In the genomic region with DNA sequence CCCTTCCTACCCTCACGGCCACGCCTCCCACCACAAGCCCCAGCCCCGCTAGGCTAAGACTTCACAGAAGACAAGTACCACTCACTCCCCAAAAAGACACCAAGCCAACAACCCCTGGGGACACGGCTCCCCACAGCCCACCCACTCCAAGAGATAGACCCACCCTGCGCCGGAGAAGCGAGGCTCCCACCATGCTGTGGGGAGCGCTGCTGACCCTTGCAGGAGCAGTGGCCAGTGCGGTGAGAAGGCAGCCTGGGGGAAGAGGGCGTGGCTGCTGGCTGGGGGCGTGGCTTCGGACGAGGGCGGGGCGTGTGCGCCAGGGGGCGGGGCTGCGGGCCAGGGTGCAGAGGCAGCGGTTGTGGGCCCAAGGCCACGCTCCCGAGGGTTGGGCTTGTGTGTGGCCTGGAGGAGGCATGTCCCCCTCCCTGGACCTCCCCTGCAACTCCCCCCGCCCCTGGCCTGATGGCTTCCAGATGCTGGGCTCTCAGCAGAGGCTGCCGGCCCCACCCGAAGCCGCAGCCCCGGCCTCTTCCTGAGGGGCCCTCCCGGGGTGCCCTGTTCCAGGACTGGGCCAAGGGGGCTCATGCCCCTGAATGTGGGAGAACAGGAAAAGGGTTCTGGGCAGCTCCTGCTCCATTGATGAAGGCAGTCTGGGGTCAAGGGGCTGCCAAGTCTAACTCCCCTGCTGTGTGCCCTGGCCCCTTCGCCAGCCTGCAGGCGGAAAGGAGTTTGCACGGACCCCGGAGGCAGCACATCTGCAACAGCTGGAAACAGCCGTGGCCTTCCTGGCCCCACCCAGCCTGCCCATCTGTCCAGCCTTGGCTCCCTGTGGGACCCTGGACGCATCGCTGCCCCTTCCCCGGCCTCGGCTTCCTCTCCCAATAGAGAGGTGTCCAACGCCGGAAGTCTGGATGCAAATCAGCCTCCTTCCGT, we compare ENCODE assay signal across 1 cellular context.
TF ChIP-seq lines count a peak whose summit lies in the region.

No MANE protein-coding gene starts in this region.

TF ChIP-seq in K562, 482 proteins besides CTCF, POLR2A, EP300 and RAD21 (continues in another document):
- TF ChIP-seq MIER1 (IDR thresholded peaks at IDR 0.05; ENCODE audit: low read depth) (no peak), NRF1 (conservative IDR thresholded peaks at IDR 0.05 in 1 of 2, IDR thresholded peaks at IDR 0.05 in 1 of 2) (peak; percentile 72 to 77), MYBL2 (IDR thresholded peaks at IDR 0.05; ENCODE audit: low read depth) (no peak), MYBL2 (CRISPR knock-in tag; IDR thresholded peaks at IDR 0.05; ENCODE audit: borderline replicate concordance) (no peak), EGR1 (conservative IDR thresholded peaks at IDR 0.05) (0 out of 2 replicates have a peak, but pooled peaks have one; percentile 7), SMC3 (conservative IDR thresholded peaks at IDR 0.05; ENCODE audit: insufficient read depth, low read depth, low read length) (no peak), REST (CRISPR knock-in tag; IDR thresholded peaks at IDR 0.05; ENCODE audit: low read depth) (no peak), SP1 (CRISPR knock-in tag; IDR thresholded peaks at IDR 0.05) (peak; percentile 72), E2F6 (IDR thresholded peaks at IDR 0.05; ENCODE audit: borderline replicate concordance in 1 of 2, extremely low read depth in 1 of 2, insufficient read depth in 1 of 2, insufficient read length in 1 of 2, low read depth in 1 of 2, low read length in 1 of 2, poor library complexity in 1 of 2, severe bottlenecking in 1 of 2) (peak in 1 of 2 experiments; percentile 25), ETV1 (tag; conservative IDR thresholded peaks at IDR 0.05; ENCODE audit: low read depth) (no peak), VEZF1 (CRISPR knock-in tag; IDR thresholded peaks at IDR 0.05) (peak; percentile 68), ATF7 (IDR thresholded peaks at IDR 0.05) (no peak), ERF (CRISPR knock-in tag; IDR thresholded peaks at IDR 0.05) (no peak), HEY1 (CRISPR knock-in tag; IDR thresholded peaks at IDR 0.05; ENCODE audit: borderline replicate concordance) (no peak), STAG1 (CRISPR knock-in tag; IDR thresholded peaks at IDR 0.05; ENCODE audit: borderline replicate concordance) (no peak), KAT7 (CRISPR knock-in tag; IDR thresholded peaks at IDR 0.05; ENCODE audit: borderline replicate concordance) (no peak), ZNF764 (CRISPR knock-in tag; IDR thresholded peaks at IDR 0.05; ENCODE audit: low read depth) (no peak), LCOR (CRISPR knock-in tag; IDR thresholded peaks at IDR 0.05) (no peak), POLR2G (IDR thresholded peaks at IDR 0.05; ENCODE audit: low read depth, low read length) (peak; percentile 49; the same call in 1 of the 2 replicates), KDM2B (CRISPR knock-in tag; IDR thresholded peaks at IDR 0.05) (no peak), ARNT (IDR thresholded peaks at IDR 0.05) (no peak), THRB (CRISPR knock-in tag; conservative IDR thresholded peaks at IDR 0.05) (no peak), SRSF3 (IDR thresholded peaks at IDR 0.05; ENCODE audit: insufficient read depth, low read length) (no peak), ZFP30 (CRISPR knock-in tag; IDR thresholded peaks at IDR 0.05; ENCODE audit: borderline replicate concordance) (no peak), DIDO1 (tag; IDR thresholded peaks at IDR 0.05; ENCODE audit: low read depth) (no peak), MAFK (IDR thresholded peaks at IDR 0.05; ENCODE audit: low read length) (no peak), NFIC (IDR thresholded peaks at IDR 0.05) (no peak), CHD1 (IDR thresholded peaks at IDR 0.05; ENCODE audit: low read length) (no peak), ZNF134 (CRISPR knock-in tag; conservative IDR thresholded peaks at IDR 0.05) (no peak)
- TF ChIP-seq, protein P1, sequence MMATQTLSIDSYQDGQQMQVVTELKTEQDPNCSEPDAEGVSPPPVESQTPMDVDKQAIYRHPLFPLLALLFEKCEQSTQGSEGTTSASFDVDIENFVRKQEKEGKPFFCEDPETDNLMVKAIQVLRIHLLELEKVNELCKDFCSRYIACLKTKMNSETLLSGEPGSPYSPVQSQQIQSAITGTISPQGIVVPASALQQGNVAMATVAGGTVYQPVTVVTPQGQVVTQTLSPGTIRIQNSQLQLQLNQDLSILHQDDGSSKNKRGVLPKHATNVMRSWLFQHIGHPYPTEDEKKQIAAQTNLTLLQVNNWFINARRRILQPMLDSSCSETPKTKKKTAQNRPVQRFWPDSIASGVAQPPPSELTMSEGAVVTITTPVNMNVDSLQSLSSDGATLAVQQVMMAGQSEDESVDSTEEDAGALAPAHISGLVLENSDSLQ (IDR thresholded peaks at IDR 0.05) = no peak
- TF ChIP-seq, protein P2, sequence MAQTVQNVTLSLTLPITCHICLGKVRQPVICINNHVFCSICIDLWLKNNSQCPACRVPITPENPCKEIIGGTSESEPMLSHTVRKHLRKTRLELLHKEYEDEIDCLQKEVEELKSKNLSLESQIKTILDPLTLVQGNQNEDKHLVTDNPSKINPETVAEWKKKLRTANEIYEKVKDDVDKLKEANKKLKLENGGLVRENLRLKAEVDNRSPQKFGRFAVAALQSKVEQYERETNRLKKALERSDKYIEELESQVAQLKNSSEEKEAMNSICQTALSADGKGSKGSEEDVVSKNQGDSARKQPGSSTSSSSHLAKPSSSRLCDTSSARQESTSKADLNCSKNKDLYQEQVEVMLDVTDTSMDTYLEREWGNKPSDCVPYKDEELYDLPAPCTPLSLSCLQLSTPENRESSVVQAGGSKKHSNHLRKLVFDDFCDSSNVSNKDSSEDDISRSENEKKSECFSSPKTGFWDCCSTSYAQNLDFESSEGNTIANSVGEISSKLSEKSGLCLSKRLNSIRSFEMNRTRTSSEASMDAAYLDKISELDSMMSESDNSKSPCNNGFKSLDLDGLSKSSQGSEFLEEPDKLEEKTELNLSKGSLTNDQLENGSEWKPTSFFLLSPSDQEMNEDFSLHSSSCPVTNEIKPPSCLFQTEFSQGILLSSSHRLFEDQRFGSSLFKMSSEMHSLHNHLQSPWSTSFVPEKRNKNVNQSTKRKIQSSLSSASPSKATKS (CRISPR knock-in tag; IDR thresholded peaks at IDR 0.05) = no peak
- TF ChIP-seq, protein P3, sequence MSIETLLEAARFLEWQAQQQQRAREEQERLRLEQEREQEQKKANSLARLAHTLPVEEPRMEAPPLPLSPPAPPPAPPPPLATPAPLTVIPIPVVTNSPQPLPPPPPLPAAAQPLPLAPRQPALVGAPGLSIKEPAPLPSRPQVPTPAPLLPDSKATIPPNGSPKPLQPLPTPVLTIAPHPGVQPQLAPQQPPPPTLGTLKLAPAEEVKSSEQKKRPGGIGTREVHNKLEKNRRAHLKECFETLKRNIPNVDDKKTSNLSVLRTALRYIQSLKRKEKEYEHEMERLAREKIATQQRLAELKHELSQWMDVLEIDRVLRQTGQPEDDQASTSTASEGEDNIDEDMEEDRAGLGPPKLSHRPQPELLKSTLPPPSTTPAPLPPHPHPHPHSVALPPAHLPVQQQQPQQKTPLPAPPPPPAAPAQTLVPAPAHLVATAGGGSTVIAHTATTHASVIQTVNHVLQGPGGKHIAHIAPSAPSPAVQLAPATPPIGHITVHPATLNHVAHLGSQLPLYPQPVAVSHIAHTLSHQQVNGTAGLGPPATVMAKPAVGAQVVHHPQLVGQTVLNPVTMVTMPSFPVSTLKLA (conservative IDR thresholded peaks at IDR 0.05) = peak in 1 of 2 experiments; percentile 49; a peak in 1 of 4 replicates
- TF ChIP-seq, protein P4, sequence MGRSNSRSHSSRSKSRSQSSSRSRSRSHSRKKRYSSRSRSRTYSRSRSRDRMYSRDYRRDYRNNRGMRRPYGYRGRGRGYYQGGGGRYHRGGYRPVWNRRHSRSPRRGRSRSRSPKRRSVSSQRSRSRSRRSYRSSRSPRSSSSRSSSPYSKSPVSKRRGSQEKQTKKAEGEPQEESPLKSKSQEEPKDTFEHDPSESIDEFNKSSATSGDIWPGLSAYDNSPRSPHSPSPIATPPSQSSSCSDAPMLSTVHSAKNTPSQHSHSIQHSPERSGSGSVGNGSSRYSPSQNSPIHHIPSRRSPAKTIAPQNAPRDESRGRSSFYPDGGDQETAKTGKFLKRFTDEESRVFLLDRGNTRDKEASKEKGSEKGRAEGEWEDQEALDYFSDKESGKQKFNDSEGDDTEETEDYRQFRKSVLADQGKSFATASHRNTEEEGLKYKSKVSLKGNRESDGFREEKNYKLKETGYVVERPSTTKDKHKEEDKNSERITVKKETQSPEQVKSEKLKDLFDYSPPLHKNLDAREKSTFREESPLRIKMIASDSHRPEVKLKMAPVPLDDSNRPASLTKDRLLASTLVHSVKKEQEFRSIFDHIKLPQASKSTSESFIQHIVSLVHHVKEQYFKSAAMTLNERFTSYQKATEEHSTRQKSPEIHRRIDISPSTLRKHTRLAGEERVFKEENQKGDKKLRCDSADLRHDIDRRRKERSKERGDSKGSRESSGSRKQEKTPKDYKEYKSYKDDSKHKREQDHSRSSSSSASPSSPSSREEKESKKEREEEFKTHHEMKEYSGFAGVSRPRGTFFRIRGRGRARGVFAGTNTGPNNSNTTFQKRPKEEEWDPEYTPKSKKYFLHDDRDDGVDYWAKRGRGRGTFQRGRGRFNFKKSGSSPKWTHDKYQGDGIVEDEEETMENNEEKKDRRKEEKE (IDR thresholded peaks at IDR 0.05; ENCODE audit: borderline replicate concordance in 1 of 2, control insufficient read depth in 1 of 2, low read depth in 2 of 2, low read length in 1 of 2) = no peak
- TF ChIP-seq, protein P5, sequence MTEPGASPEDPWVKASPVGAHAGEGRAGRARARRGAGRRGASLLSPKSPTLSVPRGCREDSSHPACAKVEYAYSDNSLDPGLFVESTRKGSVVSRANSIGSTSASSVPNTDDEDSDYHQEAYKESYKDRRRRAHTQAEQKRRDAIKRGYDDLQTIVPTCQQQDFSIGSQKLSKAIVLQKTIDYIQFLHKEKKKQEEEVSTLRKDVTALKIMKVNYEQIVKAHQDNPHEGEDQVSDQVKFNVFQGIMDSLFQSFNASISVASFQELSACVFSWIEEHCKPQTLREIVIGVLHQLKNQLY (CRISPR knock-in tag; conservative IDR thresholded peaks at IDR 0.05) = no peak
- TF ChIP-seq, protein P6, sequence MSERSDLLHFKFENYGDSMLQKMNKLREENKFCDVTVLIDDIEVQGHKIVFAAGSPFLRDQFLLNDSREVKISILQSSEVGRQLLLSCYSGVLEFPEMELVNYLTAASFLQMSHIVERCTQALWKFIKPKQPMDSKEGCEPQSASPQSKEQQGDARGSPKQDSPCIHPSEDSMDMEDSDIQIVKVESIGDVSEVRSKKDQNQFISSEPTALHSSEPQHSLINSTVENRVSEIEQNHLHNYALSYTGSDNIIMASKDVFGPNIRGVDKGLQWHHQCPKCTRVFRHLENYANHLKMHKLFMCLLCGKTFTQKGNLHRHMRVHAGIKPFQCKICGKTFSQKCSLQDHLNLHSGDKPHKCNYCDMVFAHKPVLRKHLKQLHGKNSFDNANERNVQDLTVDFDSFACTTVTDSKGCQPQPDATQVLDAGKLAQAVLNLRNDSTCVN (CRISPR knock-in tag; IDR thresholded peaks at IDR 0.05) = 0 out of 2 replicates have a peak, but pooled peaks have one; percentile 24
- TF ChIP-seq, protein P7, sequence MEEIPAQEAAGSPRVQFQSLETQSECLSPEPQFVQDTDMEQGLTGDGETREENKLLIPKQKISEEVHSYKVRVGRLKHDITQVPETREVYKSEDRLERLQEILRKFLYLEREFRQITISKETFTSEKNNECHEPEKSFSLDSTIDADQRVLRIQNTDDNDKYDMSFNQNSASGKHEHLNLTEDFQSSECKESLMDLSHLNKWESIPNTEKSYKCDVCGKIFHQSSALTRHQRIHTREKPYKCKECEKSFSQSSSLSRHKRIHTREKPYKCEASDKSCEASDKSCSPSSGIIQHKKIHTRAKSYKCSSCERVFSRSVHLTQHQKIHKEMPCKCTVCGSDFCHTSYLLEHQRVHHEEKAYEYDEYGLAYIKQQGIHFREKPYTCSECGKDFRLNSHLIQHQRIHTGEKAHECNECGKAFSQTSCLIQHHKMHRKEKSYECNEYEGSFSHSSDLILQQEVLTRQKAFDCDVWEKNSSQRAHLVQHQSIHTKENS (CRISPR knock-in tag; IDR thresholded peaks at IDR 0.05) = no peak
